ENCODE assay signal across 15 cellular contexts in genomic region chr13:111346281-111346680, GRCh38. TPM values are rescaled to one million over a fixed set of nuclear protein-coding genes. Genes with fewer than 3 reads are reported as not detected.
"Had no signal": no experiment of that assay in that cellular context is flagged by ENCODE, and none has a peak within 500 bp of the region (broad histone marks: within the 10 kb centered on the region; RNA-seq: fewer than 3 reads in every experiment).

No MANE protein-coding gene starts in this region.

- H3K27me3 Mint-ChIP-seq: activated naive CD4-positive, alpha-beta T cell treated with anti-CD3 and anti-CD28 coated beads, Interleukin-2, amount 50 U/mL, for 24 hours; activated T-cell treated with anti-CD3 and anti-CD28 coated beads, Interleukin-2, amount 50 U/mL, for 24 hours had no signal

- DNase-seq: activated CD4-positive, alpha-beta T cell treated with anti-CD3 and anti-CD28 coated beads, Interleukin-2, amount 50 U/mL, for 48 hours; activated T-cell treated with anti-CD3 and anti-CD28 coated beads, Interleukin-2, amount 50 U/mL, for 24 hours; hypothalamus; pancreas; stimulated activated CD4-positive, alpha-beta T cell treated with anti-CD3 and anti-CD28 coated beads, Interleukin-15, amount 100 ng/mL, for 24 hours; stimulated activated CD4-positive, alpha-beta T cell treated with anti-CD3 and anti-CD28 coated beads, Interleukin-4, amount 100 ng/mL, for 1 hour; stimulated activated naive CD4-positive, alpha-beta T cell treated with Interleukin-2 at 50 U/mL for 16 hours had no signal

- H3K4me1 Mint-ChIP-seq: activated naive CD4-positive, alpha-beta T cell treated with anti-CD3 and anti-CD28 coated beads, Interleukin-2, amount 50 U/mL, for 24 hours; mesothelial cell of epicardium had no signal

- ATAC-seq: pancreas had no signal

- H3K4me3 Mint-ChIP-seq: activated naive CD4-positive, alpha-beta T cell treated with anti-CD3 and anti-CD28 coated beads, Interleukin-2, amount 50 U/mL, for 24 hours; activated T-cell treated with anti-CD3 and anti-CD28 coated beads, Interleukin-2, amount 50 U/mL, for 24 hours; mesothelial cell of epicardium; neural progenitor cell had no signal

- H3K27ac Mint-ChIP-seq: activated naive CD4-positive, alpha-beta T cell treated with anti-CD3 and anti-CD28 coated beads, Interleukin-2, amount 50 U/mL, for 24 hours; activated T-cell treated with anti-CD3 and anti-CD28 coated beads, Interleukin-2, amount 50 U/mL, for 24 hours; mesothelial cell of epicardium had no signal

- H3K36me3 Mint-ChIP-seq: activated naive CD4-positive, alpha-beta T cell treated with anti-CD3 and anti-CD28 coated beads, Interleukin-2, amount 50 U/mL, for 24 hours; mesothelial cell of epicardium; neural progenitor cell had no signal

- H3K9me3 Mint-ChIP-seq: activated naive CD4-positive, alpha-beta T cell treated with anti-CD3 and anti-CD28 coated beads, Interleukin-2, amount 50 U/mL, for 24 hours; activated T-cell treated with anti-CD3 and anti-CD28 coated beads, Interleukin-2, amount 50 U/mL, for 24 hours; neural progenitor cell had no signal

RNA-seq across cellular contexts. Expression of gene TEX29, which starts 25.8 kb away (rescaled TPM):
- total RNA-seq: cardiac muscle cell, fibroblast of villous mesenchyme, kidney epithelial cell, lower leg skin, renal cortical epithelial cell had no signal
